In genomic region chr11:13337986-13338436, GRCh38 we compare ENCODE assay signal across 8 cellular contexts.
DNase-seq lines count a peak whose midpoint lies in the region; TF ChIP-seq lines count a peak whose summit lies in the region.

No MANE protein-coding gene starts in this region.

- H3K4me3 ChIP-seq in cardiac fibroblast (replicated peaks in 1 of 2; ENCODE audit: low read depth in 2 of 2, low read length in 2 of 2) (peak overlapping the region; percentile 20 to 37), ovary (peak overlapping the region; percentile 29)

- no peaks in the 10 kb centered on the region for H3K27me3 ChIP-seq in ovary

- WGBS in ovary, 3 donors = 0 to 2% (median 0%) methylated on average over 6 of the region's 6 CpGs

- intact Hi-C loops in ovary (cut with DNase I) = loop anchor here in 2 of 4 donors (5.0 to 10.0 kb wide), 2 partner anchors 53 to 56 kb away; no protein-coding TSS in a partner anchor

- no peak for TF ChIP-seq EP300 in ovary (IDR thresholded peaks at IDR 0.05)

- DNase-seq in GM03348 (ENCODE audit: low spot score) = peak; percentile 63
- peak; percentile 58 to 77 for DNase-seq in cardiac fibroblast (ENCODE audit: low read depth in 2 of 2)
- no peak for DNase-seq in ovary
- no peak for DNase-seq in NCI-H774 (lab: John Stamatoyannopoulos, UW)
- DNase-seq in NCI-H187 (lab: John Stamatoyannopoulos, UW) = no peak
- no peak for DNase-seq in mesenteric fat pad (ENCODE audit: low spot score)
- DNase-seq in SKM-1 (lab: John Stamatoyannopoulos, UW; ENCODE audit: unreplicated experiment) = no peak

- H3K27ac ChIP-seq in KOPT-K1 (ENCODE audit: low read depth, low read length, poor library complexity, severe bottlenecking) = peak overlapping the region; percentile 62
- H3K27ac ChIP-seq in ovary = peak overlapping the region in 1 of 2 donors; percentile 71

- TF ChIP-seq POLR2A in ovary (IDR thresholded peaks at IDR 0.05) = no peak

- TF ChIP-seq CTCF in cardiac fibroblast (IDR thresholded peaks at IDR 0.05; ENCODE audit: low read depth, low read length) (no peak), ovary (IDR thresholded peaks at IDR 0.05) (no peak)

- H3K9me3 ChIP-seq in KOPT-K1 (ENCODE audit: insufficient read depth, low read length, poor library complexity, severe bottlenecking) (no peaks in the 10 kb centered on the region), ovary (no peaks in the 10 kb centered on the region)

- H3K36me3 ChIP-seq in KOPT-K1 (ENCODE audit: insufficient read depth, low read length) (no peaks in the 10 kb centered on the region), ovary (no peaks in the 10 kb centered on the region)

- peaks cover 17% of the 10 kb centered on the region for H3K4me1 ChIP-seq in ovary (ENCODE audit: insufficient read depth)

Comparison
In these comparisons a context has a peak if more than half of its experiments do, and no peak if none do; other contexts are left out.
1. DNase-seq: peak in GM03348 (single experiment) and cardiac fibroblast (2 of 2); none in ovary (0 of 5), NCI-H774 (single experiment), NCI-H187 (0 of 2), mesenteric fat pad (single experiment) and SKM-1 (single experiment).